18 cellular contexts compared by ENCODE assay signal in genomic region chr1:232962761-232963357, GRCh38. TPM values are rescaled to one million over a fixed set of nuclear protein-coding genes. Genes with fewer than 3 reads are reported as not detected.
DNase-seq lines count a peak whose midpoint lies in the region; ATAC-seq, FAIRE-seq and TF ChIP-seq lines count a peak whose summit lies in the region.
"Had no signal": no experiment of that assay in that cellular context is flagged by ENCODE, and none has a peak within 500 bp of the region (broad histone marks: within the 10 kb centered on the region; RNA-seq: fewer than 3 reads in every experiment).

No MANE protein-coding gene starts in this region.

- peaks cover 38% of the 10 kb centered on the region for H3K4me1 ChIP-seq in Karpas-422 (ENCODE audit: low read length)
- H3K4me1 ChIP-seq: Peyer's patch had no signal

- TF ChIP-seq CTCF in D721Med (IDR thresholded peaks at IDR 0.05; ENCODE audit: insufficient read depth, missing control alignments): no peak
- no peak for TF ChIP-seq CTCF in fibroblast of the aortic adventitia (IDR thresholded peaks at IDR 0.05; ENCODE audit: insufficient read depth, low read length)

- no peak overlapping the region for H2AFZ ChIP-seq in Karpas-422 (ENCODE audit: low read length)

- peaks cover 18% of the 10 kb centered on the region for H3K36me3 ChIP-seq in Karpas-422 (ENCODE audit: insufficient read depth, low read length)

- FAIRE-seq in D721Med (lab: Jason Lieb, UNC): peak; percentile 90
- FAIRE-seq: HTR-8/SVneo had no signal

- no peak overlapping the region for H3K4me2 ChIP-seq in Karpas-422 (ENCODE audit: low read depth, low read length, poor library complexity, severe bottlenecking)

- no peaks in the 10 kb centered on the region for H3K27me3 ChIP-seq in Karpas-422 (ENCODE audit: low read length)
- H3K27me3 ChIP-seq: Peyer's patch had no signal

- no peak overlapping the region for H3K4me3 ChIP-seq in fibroblast of the aortic adventitia (ENCODE audit: low read depth, low read length)
- H3K4me3 ChIP-seq in Karpas-422 (ENCODE audit: low read length): no peak overlapping the region
- H3K4me3 ChIP-seq: Peyer's patch had no signal

- no peaks in the 10 kb centered on the region for H4K20me1 ChIP-seq in Karpas-422 (ENCODE audit: insufficient read depth, low read depth, low read length)

- H3K9me2 ChIP-seq in Karpas-422 (replicated peaks; ENCODE audit: insufficient read depth, low read length): no peaks in the 10 kb centered on the region

- H3K79me2 ChIP-seq in Karpas-422 (ENCODE audit: low read length): peaks cover 40% of the 10 kb centered on the region

- intact Hi-C loops in sciatic nerve (cut with DNase I): no loop called here

- no peak overlapping the region for H3K27ac ChIP-seq in Karpas-422 (ENCODE audit: low read length)
- H3K27ac ChIP-seq: Peyer's patch had no signal

- DNase-seq in D721Med (ENCODE audit: insufficient read length, low spot score) (no peak), amniotic epithelial cell (ENCODE audit: low read depth) (peak; percentile 78), fibroblast of the aortic adventitia (ENCODE audit: low read depth) (peak; percentile 55), sciatic nerve (ENCODE audit: low spot score) (no peak), Karpas-422 (no peak), GF-D8 (lab: John Stamatoyannopoulos, UW) (no peak), pons (ENCODE audit: low spot score) (no peak)
- DNase-seq: DND-41; foreskin melanocyte; H9; NCI-H1105 treated with DMSO at 0.1 percent for 48 hours; Peyer's patch; stimulated activated CD4-positive, alpha-beta T cell treated with anti-CD3 and anti-CD28 coated beads, Interleukin-15, amount 100 ng/mL, for 24 hours; stimulated activated CD8-positive, alpha-beta memory T cell treated with anti-CD3 and anti-CD28 coated beads, Interleukin-4, amount 100 ng/mL, for 48 hours; T-helper 2 cell had no signal

- no peak overlapping the region for H3K9ac ChIP-seq in Karpas-422 (ENCODE audit: low read length)

- H3K9me3 ChIP-seq in Karpas-422 (ENCODE audit: low read length): no peaks in the 10 kb centered on the region

- ATAC-seq in sciatic nerve: peak; percentile 53
- no peak for ATAC-seq in HG03095 (IDR thresholded peaks at IDR 0.05; ENCODE audit: unreplicated experiment)
- ATAC-seq: natural killer cell treated with Interleukin-12 subunit alpha and Interleukin-12 subunit beta and Interleukin-15 and Interleukin-18, amount 100 ng/mL, for 72 hours had no signal

RNA-seq across cellular contexts. Expression of gene NTPCR, which starts 12.4 kb away (rescaled TPM):
- 19.7 and 29.4 TPM in 2 replicates for total RNA-seq in fibroblast of the aortic adventitia (ENCODE audit: low replicate concordance)
- total RNA-seq in sciatic nerve: 31.8 TPM
- total RNA-seq in Karpas-422 (2014; rRNA removed; shearing (Covaris generic); ENCODE audit: low replicate concordance): 14.9 and 33.1 TPM in 2 replicates

Comparison
In these comparisons a context has a peak if more than half of its experiments do, and no peak if none do; other contexts are left out.
1. DNase-seq: peak in amniotic epithelial cell (single experiment) and fibroblast of the aortic adventitia (single experiment); none in D721Med (single experiment), sciatic nerve (single experiment), Karpas-422 (single experiment), GF-D8 (single experiment) and pons (single experiment).